19 cellular contexts compared by ENCODE assay signal in genomic region chr2:130339885-130340745, GRCh38. TPM values are rescaled to one million over a fixed set of nuclear protein-coding genes. Genes with fewer than 3 reads are reported as not detected.
DNase-seq lines count a peak whose midpoint lies in the region; ATAC-seq, FAIRE-seq and TF ChIP-seq lines count a peak whose summit lies in the region.
"Had no signal": no experiment of that assay in that cellular context is flagged by ENCODE, and none has a peak within 500 bp of the region (broad histone marks: within the 10 kb centered on the region; RNA-seq: fewer than 3 reads in every experiment).

No MANE protein-coding gene starts in this region.

- peak; percentile 75 for TF ChIP-seq EP300 in K562 (IDR thresholded peaks at IDR 0.05; ENCODE audit: low read length)
- TF ChIP-seq EP300 in neural cell (conservative IDR thresholded peaks at IDR 0.05; ENCODE audit: poor library complexity, severe bottlenecking): no peak

- H3K4me2 ChIP-seq in DOHH2 (ENCODE audit: low read length): peak overlapping the region; percentile 97
- H3K4me2 ChIP-seq in K562 (ENCODE audit: insufficient read depth, low read length): peak overlapping the region; percentile 67
- H3K4me2 ChIP-seq in neural cell (ENCODE audit: low read length): no peak overlapping the region

- in situ Hi-C loops in K562 (cut with MboI): loop anchor here (5.0 to 25.0 kb wide), 3 partner anchors 158 to 1172 kb away; partner anchors contain the start of genes MZT2B and SMPD4

- peak; percentile 36 for DNase-seq in activated CD8-positive, alpha-beta memory T cell treated with anti-CD3 and anti-CD28 coated beads, Interleukin-2, amount 10 ng/mL, durations not matched to agents 7 days and 5 days
- DNase-seq in activated CD8-positive, alpha-beta memory T cell treated with anti-CD3 and anti-CD28 coated beads, Interleukin-2, amount 50 U/mL, for 4 hours: no peak
- DNase-seq in K562 (ENCODE audit: extremely low read depth in 1 of 4, low spot score in 3 of 4) (peak; percentile 63 to 95 (median 74)), iPS-NIHi7 (ENCODE audit: extremely low spot score) (no peak)
- DNase-seq: activated CD4-positive, CD25-positive, alpha-beta regulatory T cell treated with anti-CD3 and anti-CD28 coated beads, Interleukin-2, amount 50 U/mL, for 72 hours; activated T-cell treated with anti-CD3 and anti-CD28 coated beads, Interleukin-2, amount 50 U/mL, for 48 hours; anterior cingulate cortex; COR-L47; left colon; NCI-H2081; NCI-H510A; stimulated activated CD4-positive, alpha-beta T cell treated with anti-CD3 and anti-CD28 coated beads, Interleukin-4, amount 100 ng/mL, for 1 hour; T-helper 1 cell had no signal

- no peak overlapping the region for H3K4me3 Mint-ChIP-seq in activated CD8-positive, alpha-beta memory T cell treated with anti-CD3 and anti-CD28 coated beads, Interleukin-2, amount 10 ng/mL, durations not matched to agents 7 days and 5 days

- no peaks in the 10 kb centered on the region for H3K27me3 Mint-ChIP-seq in activated CD8-positive, alpha-beta memory T cell treated with anti-CD3 and anti-CD28 coated beads, Interleukin-2, amount 10 ng/mL, durations not matched to agents 7 days and 5 days

- H3K27ac ChIP-seq in DOHH2 (ENCODE audit: low read depth, low read length): no peak overlapping the region
- peak overlapping the region; percentile 51 for H3K27ac ChIP-seq in K562 (ENCODE audit: extremely low read depth, low read depth, low read length)
- no peak overlapping the region for H3K27ac ChIP-seq in neural cell (ENCODE audit: low read length)
- H3K27ac ChIP-seq: suprapubic skin had no signal

- no peaks in the 10 kb centered on the region for H3K27me3 ChIP-seq in DOHH2 (ENCODE audit: control insufficient read depth, low read length)
- no peaks in the 10 kb centered on the region for H3K27me3 ChIP-seq in K562 (ENCODE audit: control insufficient read depth in 2 of 2, insufficient read depth in 2 of 2, low read length in 2 of 2)
- H3K27me3 ChIP-seq in neural cell (ENCODE audit: insufficient read depth, low read depth, low read length): no peaks in the 10 kb centered on the region
- H3K27me3 ChIP-seq: suprapubic skin had no signal

- H3K9me3 Mint-ChIP-seq in activated CD8-positive, alpha-beta memory T cell treated with anti-CD3 and anti-CD28 coated beads, Interleukin-2, amount 10 ng/mL, durations not matched to agents 7 days and 5 days (ENCODE audit: low read depth): no peaks in the 10 kb centered on the region

- no peaks in the 10 kb centered on the region for H3K9me1 ChIP-seq in K562 (ENCODE audit: control insufficient read depth, insufficient read depth, low read length)

- H3K9ac ChIP-seq in K562 (ENCODE audit: insufficient read depth in 1 of 2, low read depth in 2 of 2, low read length in 2 of 2): peak overlapping the region; percentile 48 to 62; a peak in 3 of 4 replicates
- no peak overlapping the region for H3K9ac ChIP-seq in neural cell (ENCODE audit: low read length)

- CTCF ChIA-PET in activated CD8-positive, alpha-beta memory T cell treated with anti-CD3 and anti-CD28 coated beads, Interleukin-2, amount 10 ng/mL, durations not matched to agents 7 days and 5 days (lab: Charles Lee): interaction anchor here (2.8 kb wide), 1 partner anchor 159 kb away, joined by 14 read pairs; the partner anchor contains the start of gene SMPD4
- CTCF ChIA-PET in K562 (lab: Yijun Ruan, JAX; ENCODE audit: low intra/inter-chr PET ratio): no interaction called here

- BruUV-seq in K562 (replicated peaks; lab: Mats Ljungman, UMichigan): no TSS peak

- POLR2A ChIA-PET in K562 (lab: Yijun Ruan, JAX): interaction anchor here (0.9 kb wide), 1 partner anchor 39 kb away, joined by 4 read pairs; no protein-coding TSS in a partner anchor

- H3K9me3 ChIP-seq in DOHH2 (ENCODE audit: control insufficient read depth, insufficient read depth, low read length) (no peaks in the 10 kb centered on the region), K562 (replicated peaks; ENCODE audit: control insufficient read depth, insufficient read depth, low read depth, low read length) (no peaks in the 10 kb centered on the region), neural cell (ENCODE audit: low read length) (no peaks in the 10 kb centered on the region)
- H3K9me3 ChIP-seq: suprapubic skin had no signal

- TF ChIP-seq CTCF in DOHH2 (IDR thresholded peaks at IDR 0.05; ENCODE audit: low read depth, low read length, poor library complexity, severe bottlenecking): no peak
- no peak for TF ChIP-seq CTCF in K562 (IDR thresholded peaks at IDR 0.05 in 2 of 3, conservative IDR thresholded peaks at IDR 0.05 in 1 of 3; ENCODE audit: insufficient read depth in 2 of 3, low read depth in 1 of 3, low read length in 3 of 3)
- TF ChIP-seq CTCF in neural cell (IDR thresholded peaks at IDR 0.05; ENCODE audit: poor library complexity, severe bottlenecking): no peak

- H3K9me2 ChIP-seq in DOHH2 (replicated peaks; ENCODE audit: control insufficient read depth, low read length) (no peaks in the 10 kb centered on the region), neural cell (ENCODE audit: insufficient read depth, low read length) (no peaks in the 10 kb centered on the region)

- H3K36me3 ChIP-seq in DOHH2 (ENCODE audit: control insufficient read depth, low read length): peaks cover 68% of the 10 kb centered on the region
- H3K36me3 ChIP-seq in K562 (ENCODE audit: control insufficient read depth, insufficient read depth, low read length): peaks cover 30% of the 10 kb centered on the region
- H3K36me3 ChIP-seq in neural cell (ENCODE audit: insufficient read depth, low read length): peaks cover 11% of the 10 kb centered on the region

- H3K36me3 Mint-ChIP-seq in activated CD8-positive, alpha-beta memory T cell treated with anti-CD3 and anti-CD28 coated beads, Interleukin-2, amount 10 ng/mL, durations not matched to agents 7 days and 5 days: peaks cover 21% of the 10 kb centered on the region

- 11% methylated on average over 8 of the region's 10 CpGs for WGBS in K562 (ENCODE audit: insufficient coverage, low coverage, missing lambda C conversion rate)

- H3K4me3 ChIP-seq in DOHH2 (ENCODE audit: low read length): peak overlapping the region; percentile 86
- H3K4me3 ChIP-seq in K562: peak overlapping the region; percentile 59; the same call in 1 of the 2 replicates
- H3K4me3 ChIP-seq in neural cell (ENCODE audit: low read length): peak overlapping the region; percentile 88
- H3K4me3 ChIP-seq: suprapubic skin had no signal

- no peaks in the 10 kb centered on the region for H4K20me1 ChIP-seq in DOHH2 (ENCODE audit: control insufficient read depth, insufficient read depth, low read depth, low read length)
- H4K20me1 ChIP-seq in K562 (replicated peaks; ENCODE audit: control insufficient read depth, insufficient read depth, low read length): no peaks in the 10 kb centered on the region
- H4K20me1 ChIP-seq in neural cell (ENCODE audit: insufficient read depth): no peaks in the 10 kb centered on the region

- intact Hi-C loops in K562 (cut with micrococcal nuclease): loop anchor here (5.0 to 10.0 kb wide), 3 partner anchors 85 to 867 kb away; partner anchors contain the start of genes MZT2B, POTEE and SMPD4

- peak; percentile 96 for FAIRE-seq in K562 (lab: Jason Lieb, UNC)
- FAIRE-seq: HepG2 had no signal

- TF ChIP-seq POLR2A in K562 (conservative IDR thresholded peaks at IDR 0.05): peak; percentile 62; the same call in 1 of the 2 replicates

- peaks cover 26% of the 10 kb centered on the region for H3K4me1 Mint-ChIP-seq in activated CD8-positive, alpha-beta memory T cell treated with anti-CD3 and anti-CD28 coated beads, Interleukin-2, amount 10 ng/mL, durations not matched to agents 7 days and 5 days

- H2AFZ ChIP-seq in K562 (ENCODE audit: low read depth, low read length) (peak overlapping the region; percentile 13; the same call in 1 of the 2 replicates), neural cell (ENCODE audit: low read depth, low read length) (no peak overlapping the region)

- no peak for TF ChIP-seq RAD21 in K562 (CRISPR knock-in tag; conservative IDR thresholded peaks at IDR 0.05 in 1 of 2, IDR thresholded peaks at IDR 0.05 in 1 of 2)
- TF ChIP-seq RAD21 in neural cell (conservative IDR thresholded peaks at IDR 0.05): no peak

- H3K4me1 ChIP-seq in DOHH2 (ENCODE audit: control insufficient read depth, low read length): peaks cover 50% of the 10 kb centered on the region
- peaks cover 42 to 46% of the 10 kb centered on the region in 2 experiments for H3K4me1 ChIP-seq in K562 (replicated peaks in 1 of 2; ENCODE audit: control insufficient read depth in 2 of 2, insufficient read depth in 2 of 2, low read length in 2 of 2)

- H3K27ac Mint-ChIP-seq in activated CD8-positive, alpha-beta memory T cell treated with anti-CD3 and anti-CD28 coated beads, Interleukin-2, amount 10 ng/mL, durations not matched to agents 7 days and 5 days: no peak overlapping the region

- H3F3A ChIP-seq in DOHH2 (ENCODE audit: control insufficient read depth, insufficient read depth) (peaks cover 32% of the 10 kb centered on the region), neural cell (ENCODE audit: insufficient read depth, low read length, poor library complexity, severe bottlenecking) (no peaks in the 10 kb centered on the region)

- no peak for ATAC-seq in activated CD8-positive, alpha-beta memory T cell treated with anti-CD3 and anti-CD28 coated beads, Interleukin-2, amount 10 ng/mL, durations not matched to agents 7 days and 5 days
- ATAC-seq in K562 (peak; percentile 70), HG02642 (IDR thresholded peaks at IDR 0.05; ENCODE audit: poor library complexity, unreplicated experiment) (no peak), GM18511 (IDR thresholded peaks at IDR 0.05; ENCODE audit: unreplicated experiment) (no peak)
- ATAC-seq: HepG2, left colon had no signal

- H3K79me2 ChIP-seq in DOHH2 (ENCODE audit: control insufficient read depth, low read length) (peaks cover 51% of the 10 kb centered on the region), K562 (ENCODE audit: control insufficient read depth, insufficient read depth, low read length) (peaks cover 43% of the 10 kb centered on the region), neural cell (replicated peaks; ENCODE audit: insufficient read depth, low read length) (peaks cover 4% of the 10 kb centered on the region)

RNA-seq across cellular contexts. Expression of gene IMP4, which starts 2.6 kb away (rescaled TPM):
- total RNA-seq in activated CD8-positive, alpha-beta memory T cell treated with anti-CD3 and anti-CD28 coated beads, Interleukin-2, amount 10 ng/mL, durations not matched to agents 7 days and 5 days: 100 to 1,000 TPM in 1 of 2 experiments, 10 to 100 TPM in 1; 85.8 to 115 TPM
- total RNA-seq in K562 (2011; cell fraction: chromatin; rRNA removed; ENCODE audit: low replicate concordance): 74.0 and 256 TPM in 2 replicates
- 209 and 220 TPM in 2 replicates for total RNA-seq in K562 (2011; cell fraction: nucleolus; rRNA removed)
- 139 and 147 TPM in 2 replicates for total RNA-seq in K562 (2011; cell fraction: nucleoplasm; rRNA removed)
- 187 and 239 TPM in 2 replicates for total RNA-seq in K562 (2014; rRNA removed)
- total RNA-seq in K562 (2014; rRNA removed; fragmentation: Illumina TruSeq; extraction: Trizol): 42.1 and 52.9 TPM in 2 replicates
- 97.8 and 103 TPM in 2 replicates for total RNA-seq in K562 (2015; rRNA removed; fragmentation: Illumina TruSeq; extraction: Trizol)
- total RNA-seq in K562 (2021): 164 and 167 TPM in 2 replicates
- polyA plus RNA-seq in K562 (2011; rRNA removed): 127 and 158 TPM in 2 replicates
- polyA plus RNA-seq in K562 (2011; cell fraction: cytosol; rRNA removed): 271 and 517 TPM in 2 replicates
- polyA plus RNA-seq in K562 (2011; cell fraction: nucleus; rRNA removed): 407 and 557 TPM in 2 replicates
- 134 and 149 TPM in 2 replicates for polyA plus RNA-seq in K562 (2012)
- 100.0 and 155 TPM in 2 replicates for polyA plus RNA-seq in K562 (2014; fragmentation: Illumina TruSeq; extraction: Trizol)
- polyA plus RNA-seq in K562 (2014; fragmentation: Nextera tagmentation; extraction: Ambion mirVana): 10 to 100 TPM; 35.4 to 53.3 TPM
- 209 and 231 TPM in 2 replicates for polyA plus RNA-seq in K562 (2014; rRNA removed)
- 51.7 and 70.1 TPM in 2 replicates for polyA minus RNA-seq in K562 (2011; rRNA and poly(A)+ RNA removed)
- 78.1 and 83.2 TPM in 2 replicates for polyA minus RNA-seq in K562 (2011; cell fraction: cytosol; rRNA and poly(A)+ RNA removed)
- 115 and 121 TPM in 2 replicates for polyA minus RNA-seq in K562 (2011; cell fraction: nucleus; rRNA and poly(A)+ RNA removed)
- polyA plus RNA-seq in neural cell: 78.0 and 81.4 TPM in 2 replicates
- polyA minus RNA-seq in neural cell: 49.2 and 51.6 TPM in 2 replicates

RNA-seq across cellular contexts. Expression of gene PTPN18, which starts 15.7 kb away (rescaled TPM):
- total RNA-seq in activated CD8-positive, alpha-beta memory T cell treated with anti-CD3 and anti-CD28 coated beads, Interleukin-2, amount 10 ng/mL, durations not matched to agents 7 days and 5 days: 10 to 100 TPM; 82.3 to 90.5 TPM
- 213 and 354 TPM in 2 replicates for total RNA-seq in K562 (2011; cell fraction: chromatin; rRNA removed; ENCODE audit: low replicate concordance)
- total RNA-seq in K562 (2011; cell fraction: nucleolus; rRNA removed): 191 TPM in 2 replicates
- total RNA-seq in K562 (2011; cell fraction: nucleoplasm; rRNA removed): 220 and 291 TPM in 2 replicates
- total RNA-seq in K562 (2014; rRNA removed) (49.6 and 57.0 TPM in 2 replicates), K562 (2014; rRNA removed; fragmentation: Illumina TruSeq; extraction: Trizol) (36.9 and 37.6 TPM in 2 replicates), K562 (2015; rRNA removed; fragmentation: Illumina TruSeq; extraction: Trizol) (35.2 and 38.5 TPM in 2 replicates), K562 (2021) (64.0 and 64.4 TPM in 2 replicates)
- polyA plus RNA-seq in K562 (2011; rRNA removed) (51.0 and 58.7 TPM in 2 replicates), K562 (2014; fragmentation: Illumina TruSeq; extraction: Trizol) (79.5 and 90.7 TPM in 2 replicates), K562 (2014; fragmentation: Nextera tagmentation; extraction: Ambion mirVana) (10 to 100 TPM; 11.6 to 19.3 TPM), K562 (2014; rRNA removed) (67.4 and 76.7 TPM in 2 replicates), neural cell (4.2 and 13.3 TPM in 2 replicates)
- 53.2 and 74.2 TPM in 2 replicates for polyA plus RNA-seq in K562 (2011; cell fraction: cytosol; rRNA removed)
- polyA plus RNA-seq in K562 (2011; cell fraction: nucleus; rRNA removed): 140 and 232 TPM in 2 replicates
- 44.4 and 61.5 TPM in 2 replicates for polyA plus RNA-seq in K562 (2012)
- polyA minus RNA-seq in K562 (2011; rRNA and poly(A)+ RNA removed): 42.3 and 45.7 TPM in 2 replicates
- 31.4 and 33.8 TPM in 2 replicates for polyA minus RNA-seq in K562 (2011; cell fraction: cytosol; rRNA and poly(A)+ RNA removed)
- 74.3 and 76.3 TPM in 2 replicates for polyA minus RNA-seq in K562 (2011; cell fraction: nucleus; rRNA and poly(A)+ RNA removed)
- 8.5 and 10.8 TPM in 2 replicates for polyA minus RNA-seq in neural cell

Comparison
In these comparisons a context has a peak if more than half of its experiments do, and no peak if none do; other contexts are left out.
1. DNase-seq: peak in activated CD8-positive, alpha-beta memory T cell treated with anti-CD3 and anti-CD28 coated beads, Interleukin-2, amount 10 ng/mL, durations not matched to agents 7 days and 5 days (single experiment) and K562 (4 of 4); none in activated CD8-positive, alpha-beta memory T cell treated with anti-CD3 and anti-CD28 coated beads, Interleukin-2, amount 50 U/mL, for 4 hours (single experiment) and iPS-NIHi7 (single experiment).
2. Peak in every context shown above with its lines, with median percentiles within 50 percentile points of each other: H3K4me3 ChIP-seq.